In genomic region chr12:46523863-46524770, GRCh38 we compare ENCODE assay signal across 1 cellular context.
TF ChIP-seq lines count a peak whose summit lies in the region.

No MANE protein-coding gene starts in this region.

TF ChIP-seq in K562, 482 proteins besides CTCF, POLR2A, EP300 and RAD21 (continued from another document and continues in another):
- TF ChIP-seq CREB1 (IDR thresholded peaks at IDR 0.05) (0 out of 2 replicates have a peak, but pooled peaks have one; percentile 41), CREB1 (CRISPR knock-in tag; IDR thresholded peaks at IDR 0.05) (peak; percentile 47; the same call in 1 of the 2 replicates), KDM4B (IDR thresholded peaks at IDR 0.05; ENCODE audit: borderline replicate concordance in 2 of 2, low read depth in 1 of 2) (no peak), ZNF785 (CRISPR knock-in tag; IDR thresholded peaks at IDR 0.05) (no peak), TARDBP (IDR thresholded peaks at IDR 0.05) (no peak), ZNF197 (CRISPR knock-in tag; IDR thresholded peaks at IDR 0.05; ENCODE audit: low read depth) (no peak), NONO (IDR thresholded peaks at IDR 0.05; ENCODE audit: low read depth in 2 of 2, low read length in 1 of 2) (no peak), CREB3L1 (IDR thresholded peaks at IDR 0.05; ENCODE audit: borderline replicate concordance, low read depth) (no peak), ZNF121 (CRISPR knock-in tag; conservative IDR thresholded peaks at IDR 0.05) (no peak), ASH1L (IDR thresholded peaks at IDR 0.05; ENCODE audit: borderline replicate concordance, low read depth, partially characterized antibody) (no peak), L3MBTL2 (IDR thresholded peaks at IDR 0.05) (peak; percentile 39), ZKSCAN8 (CRISPR knock-in tag; IDR thresholded peaks at IDR 0.05) (no peak), CCNT2 (IDR thresholded peaks at IDR 0.05; ENCODE audit: borderline replicate concordance, extremely low read depth, insufficient read length, low read depth, low read length) (no peak), ZBTB33 (CRISPR knock-in tag; IDR thresholded peaks at IDR 0.05) (no peak), MTA1 (IDR thresholded peaks at IDR 0.05; ENCODE audit: borderline replicate concordance) (no peak), MAFK (IDR thresholded peaks at IDR 0.05; ENCODE audit: low read length) (no peak), TCF3 (CRISPR knock-in tag; IDR thresholded peaks at IDR 0.05) (peak; percentile 72), ZNF212 (CRISPR knock-in tag; IDR thresholded peaks at IDR 0.05) (no peak), MLX (CRISPR knock-in tag; conservative IDR thresholded peaks at IDR 0.05) (no peak), NCOA1 (IDR thresholded peaks at IDR 0.05; ENCODE audit: low read depth) (no peak), HNRNPK (IDR thresholded peaks at IDR 0.05; ENCODE audit: low read depth, low read length, poor library complexity, severe bottlenecking) (no peak), ZNF717 (CRISPR knock-in tag; IDR thresholded peaks at IDR 0.05) (no peak), PHF21A (IDR thresholded peaks at IDR 0.05; ENCODE audit: borderline replicate concordance, low read depth) (no peak), FOXP1 (CRISPR knock-in tag; IDR thresholded peaks at IDR 0.05) (no peak), ZNF561 (CRISPR knock-in tag; conservative IDR thresholded peaks at IDR 0.05) (no peak), ZNF23 (CRISPR knock-in tag; IDR thresholded peaks at IDR 0.05) (no peak), FIP1L1 (IDR thresholded peaks at IDR 0.05; ENCODE audit: low read depth, low read length, poor library complexity, severe bottlenecking) (no peak), ETS1 (conservative IDR thresholded peaks at IDR 0.05; ENCODE audit: control insufficient read depth, low read depth, low read length) (no peak)
- TF ChIP-seq, protein P1, sequence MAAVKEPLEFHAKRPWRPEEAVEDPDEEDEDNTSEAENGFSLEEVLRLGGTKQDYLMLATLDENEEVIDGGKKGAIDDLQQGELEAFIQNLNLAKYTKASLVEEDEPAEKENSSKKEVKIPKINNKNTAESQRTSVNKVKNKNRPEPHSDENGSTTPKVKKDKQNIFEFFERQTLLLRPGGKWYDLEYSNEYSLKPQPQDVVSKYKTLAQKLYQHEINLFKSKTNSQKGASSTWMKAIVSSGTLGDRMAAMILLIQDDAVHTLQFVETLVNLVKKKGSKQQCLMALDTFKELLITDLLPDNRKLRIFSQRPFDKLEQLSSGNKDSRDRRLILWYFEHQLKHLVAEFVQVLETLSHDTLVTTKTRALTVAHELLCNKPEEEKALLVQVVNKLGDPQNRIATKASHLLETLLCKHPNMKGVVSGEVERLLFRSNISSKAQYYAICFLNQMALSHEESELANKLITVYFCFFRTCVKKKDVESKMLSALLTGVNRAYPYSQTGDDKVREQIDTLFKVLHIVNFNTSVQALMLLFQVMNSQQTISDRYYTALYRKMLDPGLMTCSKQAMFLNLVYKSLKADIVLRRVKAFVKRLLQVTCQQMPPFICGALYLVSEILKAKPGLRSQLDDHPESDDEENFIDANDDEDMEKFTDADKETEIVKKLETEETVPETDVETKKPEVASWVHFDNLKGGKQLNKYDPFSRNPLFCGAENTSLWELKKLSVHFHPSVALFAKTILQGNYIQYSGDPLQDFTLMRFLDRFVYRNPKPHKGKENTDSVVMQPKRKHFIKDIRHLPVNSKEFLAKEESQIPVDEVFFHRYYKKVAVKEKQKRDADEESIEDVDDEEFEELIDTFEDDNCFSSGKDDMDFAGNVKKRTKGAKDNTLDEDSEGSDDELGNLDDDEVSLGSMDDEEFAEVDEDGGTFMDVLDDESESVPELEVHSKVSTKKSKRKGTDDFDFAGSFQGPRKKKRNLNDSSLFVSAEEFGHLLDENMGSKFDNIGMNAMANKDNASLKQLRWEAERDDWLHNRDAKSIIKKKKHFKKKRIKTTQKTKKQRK (IDR thresholded peaks at IDR 0.05; ENCODE audit: borderline replicate concordance, low read depth, low read length) = no peak
- TF ChIP-seq, protein P2, sequence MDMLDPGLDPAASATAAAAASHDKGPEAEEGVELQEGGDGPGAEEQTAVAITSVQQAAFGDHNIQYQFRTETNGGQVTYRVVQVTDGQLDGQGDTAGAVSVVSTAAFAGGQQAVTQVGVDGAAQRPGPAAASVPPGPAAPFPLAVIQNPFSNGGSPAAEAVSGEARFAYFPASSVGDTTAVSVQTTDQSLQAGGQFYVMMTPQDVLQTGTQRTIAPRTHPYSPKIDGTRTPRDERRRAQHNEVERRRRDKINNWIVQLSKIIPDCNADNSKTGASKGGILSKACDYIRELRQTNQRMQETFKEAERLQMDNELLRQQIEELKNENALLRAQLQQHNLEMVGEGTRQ (CRISPR knock-in tag; IDR thresholded peaks at IDR 0.05) = no peak
- TF ChIP-seq, protein P3, sequence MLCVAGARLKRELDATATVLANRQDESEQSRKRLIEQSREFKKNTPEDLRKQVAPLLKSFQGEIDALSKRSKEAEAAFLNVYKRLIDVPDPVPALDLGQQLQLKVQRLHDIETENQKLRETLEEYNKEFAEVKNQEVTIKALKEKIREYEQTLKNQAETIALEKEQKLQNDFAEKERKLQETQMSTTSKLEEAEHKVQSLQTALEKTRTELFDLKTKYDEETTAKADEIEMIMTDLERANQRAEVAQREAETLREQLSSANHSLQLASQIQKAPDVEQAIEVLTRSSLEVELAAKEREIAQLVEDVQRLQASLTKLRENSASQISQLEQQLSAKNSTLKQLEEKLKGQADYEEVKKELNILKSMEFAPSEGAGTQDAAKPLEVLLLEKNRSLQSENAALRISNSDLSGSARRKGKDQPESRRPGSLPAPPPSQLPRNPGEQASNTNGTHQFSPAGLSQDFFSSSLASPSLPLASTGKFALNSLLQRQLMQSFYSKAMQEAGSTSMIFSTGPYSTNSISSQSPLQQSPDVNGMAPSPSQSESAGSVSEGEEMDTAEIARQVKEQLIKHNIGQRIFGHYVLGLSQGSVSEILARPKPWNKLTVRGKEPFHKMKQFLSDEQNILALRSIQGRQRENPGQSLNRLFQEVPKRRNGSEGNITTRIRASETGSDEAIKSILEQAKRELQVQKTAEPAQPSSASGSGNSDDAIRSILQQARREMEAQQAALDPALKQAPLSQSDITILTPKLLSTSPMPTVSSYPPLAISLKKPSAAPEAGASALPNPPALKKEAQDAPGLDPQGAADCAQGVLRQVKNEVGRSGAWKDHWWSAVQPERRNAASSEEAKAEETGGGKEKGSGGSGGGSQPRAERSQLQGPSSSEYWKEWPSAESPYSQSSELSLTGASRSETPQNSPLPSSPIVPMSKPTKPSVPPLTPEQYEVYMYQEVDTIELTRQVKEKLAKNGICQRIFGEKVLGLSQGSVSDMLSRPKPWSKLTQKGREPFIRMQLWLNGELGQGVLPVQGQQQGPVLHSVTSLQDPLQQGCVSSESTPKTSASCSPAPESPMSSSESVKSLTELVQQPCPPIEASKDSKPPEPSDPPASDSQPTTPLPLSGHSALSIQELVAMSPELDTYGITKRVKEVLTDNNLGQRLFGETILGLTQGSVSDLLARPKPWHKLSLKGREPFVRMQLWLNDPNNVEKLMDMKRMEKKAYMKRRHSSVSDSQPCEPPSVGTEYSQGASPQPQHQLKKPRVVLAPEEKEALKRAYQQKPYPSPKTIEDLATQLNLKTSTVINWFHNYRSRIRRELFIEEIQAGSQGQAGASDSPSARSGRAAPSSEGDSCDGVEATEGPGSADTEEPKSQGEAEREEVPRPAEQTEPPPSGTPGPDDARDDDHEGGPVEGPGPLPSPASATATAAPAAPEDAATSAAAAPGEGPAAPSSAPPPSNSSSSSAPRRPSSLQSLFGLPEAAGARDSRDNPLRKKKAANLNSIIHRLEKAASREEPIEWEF (CRISPR knock-in tag; IDR thresholded peaks at IDR 0.05) = no peak
- TF ChIP-seq, protein P4, sequence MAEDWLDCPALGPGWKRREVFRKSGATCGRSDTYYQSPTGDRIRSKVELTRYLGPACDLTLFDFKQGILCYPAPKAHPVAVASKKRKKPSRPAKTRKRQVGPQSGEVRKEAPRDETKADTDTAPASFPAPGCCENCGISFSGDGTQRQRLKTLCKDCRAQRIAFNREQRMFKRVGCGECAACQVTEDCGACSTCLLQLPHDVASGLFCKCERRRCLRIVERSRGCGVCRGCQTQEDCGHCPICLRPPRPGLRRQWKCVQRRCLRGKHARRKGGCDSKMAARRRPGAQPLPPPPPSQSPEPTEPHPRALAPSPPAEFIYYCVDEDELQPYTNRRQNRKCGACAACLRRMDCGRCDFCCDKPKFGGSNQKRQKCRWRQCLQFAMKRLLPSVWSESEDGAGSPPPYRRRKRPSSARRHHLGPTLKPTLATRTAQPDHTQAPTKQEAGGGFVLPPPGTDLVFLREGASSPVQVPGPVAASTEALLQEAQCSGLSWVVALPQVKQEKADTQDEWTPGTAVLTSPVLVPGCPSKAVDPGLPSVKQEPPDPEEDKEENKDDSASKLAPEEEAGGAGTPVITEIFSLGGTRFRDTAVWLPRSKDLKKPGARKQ (CRISPR knock-in tag; IDR thresholded peaks at IDR 0.05) = no peak
- TF ChIP-seq, protein P5, sequence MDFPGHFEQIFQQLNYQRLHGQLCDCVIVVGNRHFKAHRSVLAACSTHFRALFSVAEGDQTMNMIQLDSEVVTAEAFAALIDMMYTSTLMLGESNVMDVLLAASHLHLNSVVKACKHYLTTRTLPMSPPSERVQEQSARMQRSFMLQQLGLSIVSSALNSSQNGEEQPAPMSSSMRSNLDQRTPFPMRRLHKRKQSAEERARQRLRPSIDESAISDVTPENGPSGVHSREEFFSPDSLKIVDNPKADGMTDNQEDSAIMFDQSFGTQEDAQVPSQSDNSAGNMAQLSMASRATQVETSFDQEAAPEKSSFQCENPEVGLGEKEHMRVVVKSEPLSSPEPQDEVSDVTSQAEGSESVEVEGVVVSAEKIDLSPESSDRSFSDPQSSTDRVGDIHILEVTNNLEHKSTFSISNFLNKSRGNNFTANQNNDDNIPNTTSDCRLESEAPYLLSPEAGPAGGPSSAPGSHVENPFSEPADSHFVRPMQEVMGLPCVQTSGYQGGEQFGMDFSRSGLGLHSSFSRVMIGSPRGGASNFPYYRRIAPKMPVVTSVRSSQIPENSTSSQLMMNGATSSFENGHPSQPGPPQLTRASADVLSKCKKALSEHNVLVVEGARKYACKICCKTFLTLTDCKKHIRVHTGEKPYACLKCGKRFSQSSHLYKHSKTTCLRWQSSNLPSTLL (IDR thresholded peaks at IDR 0.05) = no peak
- TF ChIP-seq, protein P6, sequence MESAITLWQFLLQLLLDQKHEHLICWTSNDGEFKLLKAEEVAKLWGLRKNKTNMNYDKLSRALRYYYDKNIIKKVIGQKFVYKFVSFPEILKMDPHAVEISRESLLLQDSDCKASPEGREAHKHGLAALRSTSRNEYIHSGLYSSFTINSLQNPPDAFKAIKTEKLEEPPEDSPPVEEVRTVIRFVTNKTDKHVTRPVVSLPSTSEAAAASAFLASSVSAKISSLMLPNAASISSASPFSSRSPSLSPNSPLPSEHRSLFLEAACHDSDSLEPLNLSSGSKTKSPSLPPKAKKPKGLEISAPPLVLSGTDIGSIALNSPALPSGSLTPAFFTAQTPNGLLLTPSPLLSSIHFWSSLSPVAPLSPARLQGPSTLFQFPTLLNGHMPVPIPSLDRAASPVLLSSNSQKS (CRISPR knock-in tag; IDR thresholded peaks at IDR 0.05) = no peak
